ENCODE assay signal across 23 cellular contexts in genomic region chr5:147956064-147956841, GRCh38. TPM values are rescaled to one million over a fixed set of nuclear protein-coding genes. Genes with fewer than 3 reads are reported as not detected.
A peak's percentile ranks its signal among the peaks of the same experiment; 100 is the strongest.
DNase-seq lines count a peak whose midpoint lies in the region; FAIRE-seq and TF ChIP-seq lines count a peak whose summit lies in the region.
"Had no signal": no experiment of that assay in that cellular context is flagged by ENCODE, and none has a peak within 500 bp of the region (broad histone marks: within the 10 kb centered on the region; RNA-seq: fewer than 3 reads in every experiment).

No MANE protein-coding gene starts in this region.

- no peak overlapping the region for H2AFZ ChIP-seq in H1 (ENCODE audit: low read length)

- H3K9ac ChIP-seq in H1 (replicated peaks in 1 of 4; ENCODE audit: extremely low read depth in 1 of 4, low read depth in 3 of 4, low read length in 3 of 4), result no peak overlapping the region
- H3K9ac ChIP-seq: BLaER1 treated with 17β-estradiol and CSF1 and Interleukin-3, amounts not matched to agents 10 nM and 100 nM had no signal

- TF ChIP-seq POLR2A in H1 (IDR thresholded peaks at IDR 0.05; ENCODE audit: control extremely low read depth in 1 of 2, low read depth in 2 of 2, low read length in 2 of 2), result no peak

- H4K8ac ChIP-seq in H1 (ENCODE audit: extremely low read depth, insufficient read depth, low read length), result no peak overlapping the region

- FAIRE-seq in H1 (lab: Jason Lieb, UNC), result no peak
- FAIRE-seq: A204.1, D721Med, GM12878, GM18507, HepG2 had no signal

- no peak overlapping the region for H4K91ac ChIP-seq in H1 (replicated peaks; ENCODE audit: insufficient read length, low read length)

- H3K18ac ChIP-seq in H1 (ENCODE audit: extremely low read depth, low read length), result no peak overlapping the region

- H3K27ac ChIP-seq in RWPE1 (no peak overlapping the region), H1 (ENCODE audit: low read depth, low read length) (no peak overlapping the region), A673 (ENCODE audit: low read depth, low read length, poor library complexity, severe bottlenecking) (no peak overlapping the region)
- H3K27ac ChIP-seq: BLaER1 treated with 17β-estradiol and CSF1 and Interleukin-3, amounts not matched to agents 10 nM and 100 nM; SJCRH30 had no signal

- no peak overlapping the region for H2BK15ac ChIP-seq in H1 (ENCODE audit: low read length)

- peaks cover 8% of the 10 kb centered on the region for H3K4me1 Mint-ChIP-seq in endothelial cell (ENCODE audit: unreplicated experiment)
- H3K4me1 Mint-ChIP-seq: CD8-positive, alpha-beta memory T cell had no signal

- no peak overlapping the region for H2BK120ac ChIP-seq in H1 (replicated peaks; ENCODE audit: low read depth, low read length)

- no peaks in the 10 kb centered on the region for H3K27me3 Mint-ChIP-seq in endothelial cell (ENCODE audit: unreplicated experiment)
- H3K27me3 Mint-ChIP-seq: CD8-positive, alpha-beta memory T cell had no signal

- DNase-seq in H7 (peak; percentile 8), RWPE1 (ENCODE audit: low spot score) (peak; percentile 51), H1 (ENCODE audit: low read depth in 1 of 2, low spot score in 2 of 2) (no peak), iris pigment epithelial cell (ENCODE audit: low read depth) (peak; percentile 48), cerebellum (ENCODE audit: low spot score) (no peak), endothelial cell (ENCODE audit: low spot score) (no peak), A673 (ENCODE audit: low spot score) (no peak)
- no peak for DNase-seq in activated CD4-positive, CD25-positive, alpha-beta regulatory T cell treated with anti-CD3 and anti-CD28 coated beads, Interleukin-2, amount 50 U/mL, for 72 hours
- DNase-seq: CD8-positive, alpha-beta memory T cell; GDM1; GOT3; HFFc6; MM.1S; NCI-H1092 treated with DMSO at 0.1 percent for 48 hours; NCI-H2081 treated with DMSO at 0.1 percent for 48 hours; NCI-H526; SJCRH30 had no signal

- H3K79me1 ChIP-seq in H1 (ENCODE audit: low read depth, low read length), result peaks cover 2% of the 10 kb centered on the region; the same call in 1 of the 2 replicates

- no peak overlapping the region for H2BK5ac ChIP-seq in H1 (ENCODE audit: low read depth, low read length)

- no TSS peak for BruUV-seq in A673 (replicated peaks; lab: Mats Ljungman, UMichigan)

- no peak overlapping the region for H3K23ac ChIP-seq in H1 (ENCODE audit: insufficient read length)

- no peak for TF ChIP-seq EP300 in H1 (IDR thresholded peaks at IDR 0.05; ENCODE audit: borderline replicate concordance in 1 of 2, low read depth in 2 of 2, low read length in 2 of 2)

- H3K9me3 Mint-ChIP-seq in endothelial cell (ENCODE audit: unreplicated experiment), result no peaks in the 10 kb centered on the region
- H3K9me3 Mint-ChIP-seq: HFFc6 had no signal

- no peaks in the 10 kb centered on the region for H3K23me2 ChIP-seq in H1 (ENCODE audit: low read depth, low read length)

- H3K27ac Mint-ChIP-seq in endothelial cell (ENCODE audit: unreplicated experiment), result no peak overlapping the region
- H3K27ac Mint-ChIP-seq: CD8-positive, alpha-beta memory T cell; HFFc6 had no signal

- no peak overlapping the region for H3K56ac ChIP-seq in H1 (replicated peaks; ENCODE audit: insufficient read length, low read depth, low read length)

- H3K27me3 ChIP-seq in H7 (ENCODE audit: control insufficient read depth, insufficient read depth, low read length), result no peaks in the 10 kb centered on the region
- H3K27me3 ChIP-seq in H1 (replicated peaks in 1 of 4; ENCODE audit: control insufficient read depth in 3 of 4, extremely low read depth in 1 of 4, insufficient read depth in 3 of 4, low read length in 3 of 4), result no peaks in the 10 kb centered on the region
- H3K27me3 ChIP-seq in A673 (replicated peaks; ENCODE audit: insufficient read depth, low read depth, low read length, poor library complexity), result no peaks in the 10 kb centered on the region
- H3K27me3 ChIP-seq: BLaER1 treated with 17β-estradiol and CSF1 and Interleukin-3, amounts not matched to agents 10 nM and 100 nM; SJCRH30 had no signal

- no peaks in the 10 kb centered on the region for H4K20me1 ChIP-seq in H1 (replicated peaks in 1 of 2; ENCODE audit: control insufficient read depth in 1 of 2, insufficient read depth in 2 of 2, low read length in 2 of 2)
- H4K20me1 ChIP-seq: BLaER1 treated with 17β-estradiol and CSF1 and Interleukin-3, amounts not matched to agents 10 nM and 100 nM had no signal

- no peak overlapping the region for H3K4me3 Mint-ChIP-seq in endothelial cell (ENCODE audit: unreplicated experiment)
- H3K4me3 Mint-ChIP-seq: CD8-positive, alpha-beta memory T cell; HFFc6 had no signal

- no peaks in the 10 kb centered on the region; a peak in 1 of 4 replicates for H3K9me3 ChIP-seq in H1 (ENCODE audit: insufficient read depth in 2 of 2, low read depth in 1 of 2, low read length in 1 of 2)
- H3K9me3 ChIP-seq in A673 (ENCODE audit: low read depth, low read length, poor library complexity, severe bottlenecking), result no peaks in the 10 kb centered on the region
- H3K9me3 ChIP-seq: BLaER1 treated with 17β-estradiol and CSF1 and Interleukin-3, amounts not matched to agents 10 nM and 100 nM; SJCRH30 had no signal

- no peaks in the 10 kb centered on the region for H3K79me2 ChIP-seq in H1 (ENCODE audit: control insufficient read depth in 1 of 2, insufficient read depth in 2 of 2, low read length in 2 of 2)

- no peak overlapping the region for H2AK5ac ChIP-seq in H1 (ENCODE audit: low read depth, low read length)

- H3K4me3 ChIP-seq in H7 (ENCODE audit: insufficient read depth, low read depth, low read length) (no peak overlapping the region), H1 (ENCODE audit: extremely low read depth in 1 of 4, insufficient read depth in 2 of 4, low read depth in 3 of 4, low read length in 4 of 4) (no peak overlapping the region), A673 (ENCODE audit: low read depth, low read length, poor library complexity, severe bottlenecking) (no peak overlapping the region)
- H3K4me3 ChIP-seq: BLaER1 treated with 17β-estradiol and CSF1 and Interleukin-3, amounts not matched to agents 10 nM and 100 nM; GM12878; SJCRH30 had no signal

- POLR2A ChIA-PET in RWPE1 (lab: Yijun Ruan, JAX; ENCODE audit: low non-redundant PET) (interaction anchor here (0.6 to 0.7 kb wide), 2 partner anchors 221 to 482 kb away, joined by 3 read pairs; no protein-coding TSS in a partner anchor), H1 (lab: Charles Lee; ENCODE audit: partially characterized antibody) (interaction anchor here (1.0 to 2.3 kb wide), 4 partner anchors 8 to 96 kb away, joined by 3 to 8 read pairs (median 4); no protein-coding TSS in a partner anchor), A673 (lab: Charles Lee; ENCODE audit: low non-redundant PET) (no interaction called here)

- H2BK20ac ChIP-seq in H1 (ENCODE audit: low read length), result no peak overlapping the region

- WGBS in H1 (ENCODE audit: extremely low coverage in 1 of 2, insufficient coverage in 1 of 2, insufficient read length in 1 of 2, insufficient replicate concordance in 2 of 2, low coverage in 1 of 2, low lambda C conversion rate in 2 of 2, missing lambda C conversion rate in 1 of 2), 2 experiments, result 80% methylated on average over 1 of the region's 1 CpG; no CpG with 5 or more reads in 1 of the 2 experiments

- H3K36me3 ChIP-seq in H7 (replicated peaks; ENCODE audit: control insufficient read depth, insufficient read depth, low read length) (no peaks in the 10 kb centered on the region; the same call in 1 of the 2 replicates), H1 (ENCODE audit: control insufficient read depth in 2 of 4, insufficient read depth in 4 of 4, low read length in 3 of 4) (peaks cover 0 to 4% (median 3%) of the 10 kb centered on the region in 4 experiments; a peak in 6 of 8 replicates), A673 (ENCODE audit: insufficient read depth, low read length, poor library complexity, severe bottlenecking) (no peaks in the 10 kb centered on the region)
- H3K36me3 ChIP-seq: BLaER1 treated with 17β-estradiol and CSF1 and Interleukin-3, amounts not matched to agents 10 nM and 100 nM; SJCRH30 had no signal

- H4K5ac ChIP-seq in H1 (ENCODE audit: insufficient read length, low read depth, low read length), result no peak overlapping the region

- TF ChIP-seq RAD21 in H1 (IDR thresholded peaks at IDR 0.05 in 1 of 2, conservative IDR thresholded peaks at IDR 0.05 in 1 of 2; ENCODE audit: low read depth in 2 of 2, low read length in 2 of 2), result no peak

- H2BK12ac ChIP-seq in H1 (ENCODE audit: low read depth, low read length), result no peak overlapping the region

- H3K36me3 Mint-ChIP-seq in endothelial cell (ENCODE audit: low read depth, unreplicated experiment), result no peaks in the 10 kb centered on the region

- CTCF ChIA-PET in RWPE1 (lab: Yijun Ruan, JAX) (interaction anchor here (0.5 to 2.2 kb wide), 3 partner anchors 31 to 392 kb away, joined by 3 to 13 read pairs (median 3); no protein-coding TSS in a partner anchor), H1 (lab: Charles Lee; ENCODE audit: partially characterized antibody) (interaction anchor here (0.8 to 2.2 kb wide), 5 partner anchors 21 to 442 kb away, joined by 3 to 8 read pairs (median 3); no protein-coding TSS in a partner anchor), A673 (lab: Charles Lee) (no interaction called here)

- TF ChIP-seq CTCF in RWPE1 (conservative IDR thresholded peaks at IDR 0.05; ENCODE audit: low read depth) (no peak), H1 (IDR thresholded peaks at IDR 0.05; ENCODE audit: control extremely low read depth in 1 of 3, insufficient read depth in 1 of 3, low read depth in 1 of 3, low read length in 3 of 3) (no peak), endothelial cell (IDR thresholded peaks at IDR 0.05; ENCODE audit: unreplicated experiment) (no peak), A673 (conservative IDR thresholded peaks at IDR 0.05; ENCODE audit: low read depth, low read length) (no peak)

- intact Hi-C loops in A673 (cut with micrococcal nuclease; ENCODE audit: unreplicated experiment), result loop anchor here (10.0 kb wide), 1 partner anchor 529 kb away; no protein-coding TSS in a partner anchor

- H3K14ac ChIP-seq in H1 (ENCODE audit: insufficient read length), result no peak overlapping the region

- no peak overlapping the region for H3K4me2 ChIP-seq in H1 (ENCODE audit: insufficient read depth in 1 of 2, low read depth in 2 of 2, low read length in 2 of 2)

- H3K4me1 ChIP-seq in H1 (replicated peaks in 1 of 4; ENCODE audit: control insufficient read depth in 3 of 4, insufficient read depth in 4 of 4, low read length in 3 of 4) (peaks cover 0 to 4% (median 0%) of the 10 kb centered on the region in 4 experiments; a peak in 1 of 7 replicates), A673 (ENCODE audit: insufficient read depth, low read length, poor library complexity, severe bottlenecking) (no peaks in the 10 kb centered on the region)
- H3K4me1 ChIP-seq: SJCRH30 had no signal

- H3K4ac ChIP-seq in H1 (replicated peaks; ENCODE audit: insufficient read length, low read depth, low read length), result no peak overlapping the region

RNA-seq across cellular contexts. Expression of gene C5orf46, which starts 49.9 kb away (rescaled TPM):
- total RNA-seq in H7 (2014; rRNA removed; shearing (Covaris generic)), result not detected in 2 replicates
- total RNA-seq in H1 (2021; fragmentation: NEBNext Ultra II Directional; extraction: Animal tissue kit (Norgen Biotek cat#: 25700)), result not detected in 2 replicates
- not detected in 2 replicates for polyA plus RNA-seq in H1 (2011; rRNA removed)
- polyA plus RNA-seq in H1 (2011; cell fraction: cytosol; rRNA removed), result not detected
- polyA plus RNA-seq in H1 (2011; cell fraction: nucleus; rRNA removed), result not detected
- polyA plus RNA-seq in H1 (2012, experiment 1 of 2), result 0.60 to 2.5 TPM (median 0.88 TPM) in 4 replicates
- not detected for polyA plus RNA-seq in H1 (2012, experiment 2 of 2)
- not detected for polyA plus RNA-seq in H1 (2013, experiment 1 of 2)
- not detected for polyA plus RNA-seq in H1 (2013, experiment 2 of 2)
- polyA minus RNA-seq in H1 (2011; rRNA and poly(A)+ RNA removed), result not detected in 2 replicates
- polyA minus RNA-seq in H1 (2011; cell fraction: cytosol; rRNA and poly(A)+ RNA removed), result not detected
- not detected for polyA minus RNA-seq in H1 (2011; cell fraction: nucleus; rRNA and poly(A)+ RNA removed)
- total RNA-seq in cerebellum (not detected), endothelial cell (ENCODE audit: unreplicated experiment) (not detected), A673 (2021) (not detected in 2 replicates)
- total RNA-seq: CD8-positive, alpha-beta memory T cell; GM12878; HepG2; HFFc6 had no signal
- polyA plus RNA-seq: CD8-positive, alpha-beta memory T cell; GM12878; HepG2 had no signal

Comparison
In these comparisons a context has a peak if more than half of its experiments do, and no peak if none do; other contexts are left out.
1. DNase-seq: peak in H7 (single experiment), RWPE1 (single experiment) and iris pigment epithelial cell (single experiment); none in H1 (0 of 2), cerebellum (single experiment), endothelial cell (single experiment), A673 (single experiment) and activated CD4-positive, CD25-positive, alpha-beta regulatory T cell treated with anti-CD3 and anti-CD28 coated beads, Interleukin-2, amount 50 U/mL, for 72 hours (single experiment).